ENCODE assay signal across 8 cellular contexts in the genomic region with DNA sequence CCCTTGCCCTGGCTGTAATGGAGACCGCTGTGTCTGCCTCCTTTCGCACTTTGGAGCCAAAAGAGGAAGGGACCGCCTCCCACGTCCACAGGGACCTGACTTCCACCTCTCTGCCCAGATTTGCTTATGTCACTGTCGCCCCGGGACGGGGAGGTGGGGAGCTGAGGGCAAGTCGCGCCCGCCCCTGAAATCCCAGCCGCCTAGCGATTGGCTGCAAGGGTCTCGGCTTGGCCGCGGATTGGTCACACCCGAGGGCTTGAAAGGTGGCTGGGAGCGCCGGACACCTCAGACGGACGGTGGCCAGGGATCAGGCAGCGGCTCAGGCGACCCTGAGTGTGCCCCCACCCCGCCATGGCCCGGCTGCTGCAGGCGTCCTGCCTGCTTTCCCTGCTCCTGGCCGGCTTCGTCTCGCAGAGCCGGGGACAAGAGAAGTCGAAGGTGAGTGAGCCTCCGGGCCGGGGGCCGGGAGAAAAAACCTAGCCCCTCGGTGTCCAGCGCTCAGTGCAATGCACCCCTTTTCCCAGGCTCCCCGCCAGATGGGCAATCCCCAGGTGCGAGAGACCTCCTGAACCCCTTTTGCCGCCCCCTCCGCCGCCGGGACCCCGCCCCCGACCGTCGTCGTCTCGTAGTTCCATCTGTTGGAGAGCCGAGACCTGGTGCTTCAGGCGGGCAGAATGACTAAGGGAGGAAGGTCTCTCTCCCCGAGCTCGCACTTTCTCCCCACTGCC. TPM values are rescaled to one million over a fixed set of nuclear protein-coding genes. Genes with fewer than 3 reads are reported as not detected.
DNase-seq lines count a peak whose midpoint lies in the region; ATAC-seq and TF ChIP-seq lines count a peak whose summit lies in the region.

A gene with protein sequence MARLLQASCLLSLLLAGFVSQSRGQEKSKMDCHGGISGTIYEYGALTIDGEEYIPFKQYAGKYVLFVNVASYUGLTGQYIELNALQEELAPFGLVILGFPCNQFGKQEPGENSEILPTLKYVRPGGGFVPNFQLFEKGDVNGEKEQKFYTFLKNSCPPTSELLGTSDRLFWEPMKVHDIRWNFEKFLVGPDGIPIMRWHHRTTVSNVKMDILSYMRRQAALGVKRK (plus strand): TSS at position 288 of the 728 bp plus-strand sequence. CDS start 64 bp downstream, at position 352.

- peak; percentile 96 for DNase-seq in DMS53 (lab: John Stamatoyannopoulos, UW)
- peak; percentile 45 for DNase-seq in MG63
- peak; percentile 24 for DNase-seq in activated T-cell treated with anti-CD3 and anti-CD28 coated beads for 1 hour (ENCODE audit: low read depth)
- DNase-seq in middle frontal gyrus (ENCODE audit: extremely low spot score, low spot score): peak; percentile 15
- no peak for DNase-seq in OCI-M2 (lab: John Stamatoyannopoulos, UW; ENCODE audit: unreplicated experiment)

- peak; percentile 57 for ATAC-seq in GM21528 (IDR thresholded peaks at IDR 0.05; ENCODE audit: low FRiP score, unreplicated experiment)

- peak within 1 kb of the TSS; percentile 23 for H3K4me3 ChIP-seq in MG63
- peak within 1 kb of the TSS; percentile 60 to 61 for H3K4me3 ChIP-seq in esophagus (ENCODE audit: low read depth in 1 of 2, low read length in 2 of 2)

- H3K36me3 ChIP-seq in MG63 (no peaks in the 10 kb centered on the region; the same call in 1 of the 2 replicates), esophagus (ENCODE audit: control insufficient read depth in 2 of 2, insufficient read depth in 2 of 2, low read length in 1 of 2) (peaks cover 0 to 8% of the 10 kb centered on the region in 2 donors)

- WGBS in esophagus, 2 donors: 2 to 3% methylated on average over 51 of the region's 51 CpGs

- H3K27me3 ChIP-seq in MG63 (no peaks in the 10 kb centered on the region), esophagus (ENCODE audit: control insufficient read depth in 1 of 2, insufficient read depth in 2 of 2, low read length in 2 of 2) (no peaks in the 10 kb centered on the region)

- H3K27ac ChIP-seq in esophagus (ENCODE audit: low read depth in 2 of 2, low read length in 1 of 2): peak within 1 kb of the TSS; percentile 78 to 83

- H3K9me3 ChIP-seq in MG63 (no peaks in the 10 kb centered on the region), esophagus (ENCODE audit: control insufficient read depth in 2 of 2, insufficient read depth in 1 of 2, low read depth in 1 of 2, low read length in 1 of 2) (no peaks in the 10 kb centered on the region)

- TF ChIP-seq CTCF in subcutaneous adipose tissue (IDR thresholded peaks at IDR 0.05; ENCODE audit: low read depth): no peak

- peaks cover 2 to 31% of the 10 kb centered on the region in 2 donors for H3K4me1 ChIP-seq in esophagus (ENCODE audit: control insufficient read depth in 2 of 2, insufficient read depth in 2 of 2, low read length in 1 of 2)

RNA-seq across cellular contexts. Expression of the gene that starts here (rescaled TPM):
- 2.3 and 5.6 TPM in 2 replicates for total RNA-seq in MG63 (2014; rRNA removed; shearing (Covaris generic); ENCODE audit: low replicate concordance)
- 100 to 1,000 TPM; 143 to 277 TPM for polyA plus RNA-seq in esophagus
- over 10,000 TPM in 1 of 4 donors, 1,000 to 10,000 TPM in 3; 5,163 to 10,140 (median 6,795) TPM for total RNA-seq in subcutaneous adipose tissue

Comparison
In these comparisons a context has a peak if more than half of its experiments do, and no peak if none do; other contexts are left out.
1. RNA of the gene that starts here (total RNA-seq): 5,163 to 10,140 TPM in subcutaneous adipose tissue; 2.3 to 5.6 TPM in MG63; every median in the first group is over 100 times any median in the second.